Comparison of ENCODE assay signal across 27 cellular contexts in genomic region chr22:43241138-43241597, GRCh38.
"Had no signal": no experiment of that assay in that cellular context is flagged by ENCODE, and none has a peak within 500 bp of the region (broad histone marks: within the 10 kb centered on the region; RNA-seq: fewer than 3 reads in every experiment).

No MANE protein-coding gene starts in this region.

- H3K9ac ChIP-seq: KMS-11, SK-N-SH had no signal

- H3K9me2 ChIP-seq: SK-N-SH had no signal

- ATAC-seq: activated CD4-positive, alpha-beta T cell treated with anti-CD3 and anti-CD28 coated beads for 36 hours; activated T-helper 17 cell treated with anti-CD3 and anti-CD28 coated beads, Interleukin-2, amount 50 U/mL, for 72 hours; Panc1; Right ventricle myocardium inferior had no signal

- H3K27ac ChIP-seq: KMS-11, VCaP had no signal

- H3K9me3 ChIP-seq: SK-N-SH had no signal

- DNase-seq: activated CD4-positive, alpha-beta memory T cell treated with anti-CD3 and anti-CD28 coated beads, Interleukin-2, amount 10 ng/mL, durations not matched to agents 7 days and 5 days; activated CD4-positive, alpha-beta T cell treated with anti-CD3 and anti-CD28 coated beads for 36 hours; activated CD4-positive, alpha-beta T cell treated with anti-CD3 and anti-CD28 coated beads, Interleukin-2, amount 50 U/mL, for 1 hour; activated gamma-delta T cell; activated naive CD4-positive, alpha-beta T cell treated with anti-CD3 and anti-CD28 coated beads for 36 hours; activated T-cell treated with anti-CD3 and anti-CD28 coated beads for 4 hours; activated T-cell treated with anti-CD3 and anti-CD28 coated beads, Interleukin-2, amount 50 U/mL, for 48 hours; amygdala; NCI-H1092; NCI-H1417; NCI-H2029; NCI-H2107; NCI-H2171 treated with DMSO at 0.1 percent for 48 hours; NCI-H226; NCI-H510A; NCI-H526 treated with DMSO at 0.1 percent for 48 hours; NCI-H82; OCI-M1; RPMI8226; SK-N-SH; T-helper 1 cell had no signal

- H3K4me2 ChIP-seq: KMS-11, SK-N-SH had no signal

- FAIRE-seq: astrocyte had no signal
